Comparison of ENCODE assay signal across 9 cellular contexts in genomic region chr19:18388328-18389094, GRCh38. TPM values are rescaled to one million over a fixed set of nuclear protein-coding genes. Genes with fewer than 3 reads are reported as not detected.
A peak's percentile ranks its signal among the peaks of the same experiment; 100 is the strongest.
DNase-seq lines count a peak whose midpoint lies in the region; ATAC-seq, FAIRE-seq and TF ChIP-seq lines count a peak whose summit lies in the region.
"Had no signal": no experiment of that assay in that cellular context is flagged by ENCODE, and none has a peak within 500 bp of the region (broad histone marks: within the 10 kb centered on the region; RNA-seq: fewer than 3 reads in every experiment).

No MANE protein-coding gene starts in this region.

- no peak overlapping the region for H3K9ac ChIP-seq in PC-3 (ENCODE audit: low read length)
- peak overlapping the region; percentile 80 for H3K9ac ChIP-seq in neuronal stem cell (ENCODE audit: low read depth, low read length, poor library complexity)

- no peaks in the 10 kb centered on the region for H3F3A ChIP-seq in PC-3 (ENCODE audit: low read length, unreplicated experiment)

- peaks cover 2% of the 10 kb centered on the region for H3K79me1 ChIP-seq in neuronal stem cell (ENCODE audit: low read depth, low read length)

- POLR2A ChIA-PET in CD4-positive, alpha-beta T cell (lab: Charles Lee): interaction anchor here (0.9 to 2.4 kb wide), 6 partner anchors 26 to 113 kb away, joined by 3 to 13 read pairs (median 6); partner anchors contain the start of genes JUND and SSBP4
- POLR2A ChIA-PET in PC-3 (lab: Charles Lee; ENCODE audit: unreplicated experiment): interaction anchor here (0.6 kb wide), 1 partner anchor 8 kb away, joined by 4 read pairs; no protein-coding TSS in a partner anchor

- TF ChIP-seq CTCF in CD4-positive, alpha-beta T cell (IDR thresholded peaks at IDR 0.05): peak; percentile 100
- TF ChIP-seq CTCF in PC-3 (conservative IDR thresholded peaks at IDR 0.05; ENCODE audit: low read depth, low read length) (peak; percentile 92), foreskin fibroblast (IDR thresholded peaks at IDR 0.05; ENCODE audit: low read depth, low read length) (peak; percentile 94)

- BruUV-seq in PC-3 (replicated peaks; lab: Mats Ljungman, UMichigan): no TSS peak

- H4K20me1 ChIP-seq in PC-3 (ENCODE audit: low read length): no peaks in the 10 kb centered on the region

- H3K9me3 Mint-ChIP-seq in CD4-positive, alpha-beta T cell: no peaks in the 10 kb centered on the region
- H3K9me3 Mint-ChIP-seq in activated T-helper 1 cell treated with anti-CD3 and anti-CD28 coated beads, Interleukin-12 subunit alpha, Interleukin-12 subunit beta, Interleukin-2, Interleukin-4 antibody, amounts not matched to agents 30 ng/mL and 10 ng/mL and 1 ng/mL, durations not matched to agents 14 hours and 24 hours and 36 hours: no peaks in the 10 kb centered on the region

- peak; percentile 51 to 85 (median 68) for DNase-seq in CD4-positive, alpha-beta T cell
- peak; percentile 86 for DNase-seq in HTR-8/SVneo (ENCODE audit: insufficient read length, low spot score)
- peak; percentile 83 for DNase-seq in PC-3
- peak; percentile 77 for DNase-seq in activated T-helper 1 cell treated with anti-CD3 and anti-CD28 coated beads, Interleukin-12 subunit alpha, Interleukin-12 subunit beta, Interleukin-2, Interleukin-4 antibody, amounts not matched to agents 30 ng/mL and 10 ng/mL and 1 ng/mL, durations not matched to agents 14 hours and 24 hours and 36 hours (ENCODE audit: low spot score)
- DNase-seq in foreskin fibroblast: peak; percentile 48 to 83
- DNase-seq in neuronal stem cell (ENCODE audit: low spot score): peak; percentile 76
- DNase-seq in substantia nigra (lab: John Stamatoyannopoulos, UW): peak in 43 of 49 donors; percentile 19 to 88 (median 57)

- H3K14ac ChIP-seq in neuronal stem cell (ENCODE audit: low read length): no peak overlapping the region

- H3K18ac ChIP-seq in neuronal stem cell (ENCODE audit: low read length): peak overlapping the region; percentile 96

- H2BK120ac ChIP-seq in neuronal stem cell (ENCODE audit: low read depth, low read length): no peak overlapping the region

- CTCF ChIA-PET in CD4-positive, alpha-beta T cell (lab: Charles Lee): interaction anchor here (0.6 to 4.0 kb wide), 30 partner anchors 9 to 922 kb away, joined by 3 to 53 read pairs (median 3); partner anchors contain the start of genes LRRC25, MPV17L2 and SSBP4
- CTCF ChIA-PET in PC-3 (lab: Charles Lee): interaction anchor here (0.5 to 0.6 kb wide), 5 partner anchors 24 to 903 kb away, joined by 3 to 5 read pairs (median 4); no protein-coding TSS in a partner anchor

- H3K9me2 ChIP-seq in PC-3 (replicated peaks; ENCODE audit: low read length): no peaks in the 10 kb centered on the region

- H3K36me3 ChIP-seq in PC-3 (ENCODE audit: low read depth, low read length) (no peaks in the 10 kb centered on the region), neuronal stem cell (replicated peaks in 1 of 2; ENCODE audit: control insufficient read depth in 2 of 2, insufficient read depth in 2 of 2, low read length in 2 of 2) (peaks cover 0 to 6% of the 10 kb centered on the region in 2 donors)

- H3K27ac ChIP-seq in CD4-positive, alpha-beta T cell (ENCODE audit: low read depth, low read length): no peak overlapping the region
- no peak overlapping the region for H3K27ac ChIP-seq in PC-3 (ENCODE audit: low read length)
- H3K27ac ChIP-seq in neuronal stem cell (replicated peaks; ENCODE audit: low read length): no peak overlapping the region
- no peak overlapping the region for H3K27ac ChIP-seq in substantia nigra (ENCODE audit: low read depth, low read length, poor library complexity, severe bottlenecking)

- peak overlapping the region; percentile 93 for H2BK15ac ChIP-seq in neuronal stem cell (ENCODE audit: low read length)

- WGBS in neuronal stem cell (ENCODE audit: extremely low coverage in 2 of 2, insufficient read length in 2 of 2, insufficient replicate concordance in 1 of 2), 2 donors: no CpG with 5 or more reads among the region's 74 CpGs

- no peak overlapping the region for H4K8ac ChIP-seq in neuronal stem cell (ENCODE audit: low read depth, low read length)

- peak overlapping the region; percentile 86 for H3K23ac ChIP-seq in neuronal stem cell (ENCODE audit: low read depth, low read length, poor library complexity)

- H3K79me2 ChIP-seq in PC-3 (ENCODE audit: low read length): no peaks in the 10 kb centered on the region; the same call in 1 of the 2 replicates

- peaks cover 65% of the 10 kb centered on the region for H3K27me3 Mint-ChIP-seq in CD4-positive, alpha-beta T cell
- H3K27me3 Mint-ChIP-seq in activated T-helper 1 cell treated with anti-CD3 and anti-CD28 coated beads, Interleukin-12 subunit alpha, Interleukin-12 subunit beta, Interleukin-2, Interleukin-4 antibody, amounts not matched to agents 30 ng/mL and 10 ng/mL and 1 ng/mL, durations not matched to agents 14 hours and 24 hours and 36 hours (ENCODE audit: insufficient read depth): peaks cover 57% of the 10 kb centered on the region

- ATAC-seq in CD4-positive, alpha-beta T cell (ENCODE audit: poor library complexity): peak; percentile 85
- ATAC-seq in GM19328 (IDR thresholded peaks at IDR 0.05; ENCODE audit: unreplicated experiment) (peak; percentile 67), PC-3 (peak; percentile 45)

- H3K27me3 ChIP-seq in CD4-positive, alpha-beta T cell (ENCODE audit: control insufficient read depth, insufficient read depth, low read length): peaks cover 43% of the 10 kb centered on the region
- H3K27me3 ChIP-seq in PC-3 (ENCODE audit: low read length) (no peaks in the 10 kb centered on the region), neuronal stem cell (ENCODE audit: control insufficient read depth in 3 of 3, insufficient read depth in 3 of 3, low read depth in 1 of 3, low read length in 3 of 3) (peaks cover 0 to 36% (median 0%) of the 10 kb centered on the region in 3 experiments)

- H3K27ac Mint-ChIP-seq in CD4-positive, alpha-beta T cell: no peak overlapping the region
- H3K27ac Mint-ChIP-seq in activated T-helper 1 cell treated with anti-CD3 and anti-CD28 coated beads, Interleukin-12 subunit alpha, Interleukin-12 subunit beta, Interleukin-2, Interleukin-4 antibody, amounts not matched to agents 30 ng/mL and 10 ng/mL and 1 ng/mL, durations not matched to agents 14 hours and 24 hours and 36 hours: no peak overlapping the region

- peak overlapping the region; percentile 86 for H2BK12ac ChIP-seq in neuronal stem cell (ENCODE audit: low read length)

- peak overlapping the region; percentile 72 for H3K4me3 Mint-ChIP-seq in CD4-positive, alpha-beta T cell
- peak overlapping the region; percentile 61 for H3K4me3 Mint-ChIP-seq in activated T-helper 1 cell treated with anti-CD3 and anti-CD28 coated beads, Interleukin-12 subunit alpha, Interleukin-12 subunit beta, Interleukin-2, Interleukin-4 antibody, amounts not matched to agents 30 ng/mL and 10 ng/mL and 1 ng/mL, durations not matched to agents 14 hours and 24 hours and 36 hours

- peak overlapping the region; percentile 61 for H3K4me3 ChIP-seq in PC-3 (ENCODE audit: low read length)
- peak overlapping the region; percentile 65 to 75 for H3K4me3 ChIP-seq in foreskin fibroblast (ENCODE audit: low read depth in 1 of 2, low read length in 2 of 2)
- H3K4me3 ChIP-seq in neuronal stem cell (ENCODE audit: low read length in 2 of 2): peak overlapping the region; percentile 18 to 56

- peaks cover 6% of the 10 kb centered on the region for H3K4me1 ChIP-seq in PC-3 (ENCODE audit: insufficient read depth, low read length)
- H3K4me1 ChIP-seq in neuronal stem cell (ENCODE audit: control insufficient read depth in 2 of 2, insufficient read depth in 1 of 2, low read depth in 1 of 2, low read length in 2 of 2): peaks cover 12 to 13% of the 10 kb centered on the region in 2 donors

- FAIRE-seq in HTR-8/SVneo (lab: Jason Lieb, UNC): peak; percentile 89
- FAIRE-seq: TTC549 had no signal

- H3K4me1 Mint-ChIP-seq in CD4-positive, alpha-beta T cell (ENCODE audit: low read depth): peaks cover 12% of the 10 kb centered on the region
- H3K4me1 Mint-ChIP-seq in activated T-helper 1 cell treated with anti-CD3 and anti-CD28 coated beads, Interleukin-12 subunit alpha, Interleukin-12 subunit beta, Interleukin-2, Interleukin-4 antibody, amounts not matched to agents 30 ng/mL and 10 ng/mL and 1 ng/mL, durations not matched to agents 14 hours and 24 hours and 36 hours (ENCODE audit: low read depth): peaks cover 5% of the 10 kb centered on the region

- no peak overlapping the region for H3K4ac ChIP-seq in neuronal stem cell (ENCODE audit: low read length)

- peak overlapping the region; percentile 32 for H2AK5ac ChIP-seq in neuronal stem cell (ENCODE audit: low read depth, low read length)

- H3K4me2 ChIP-seq in PC-3 (ENCODE audit: low read length) (peak overlapping the region; percentile 81), neuronal stem cell (ENCODE audit: insufficient read depth, low read length, poor library complexity, severe bottlenecking) (peak overlapping the region; percentile 79)

- H3K9me3 ChIP-seq in CD4-positive, alpha-beta T cell (ENCODE audit: control insufficient read depth, low read length): no peaks in the 10 kb centered on the region
- no peaks in the 10 kb centered on the region for H3K9me3 ChIP-seq in PC-3 (ENCODE audit: low read length)
- peaks cover 0 to 4% of the 10 kb centered on the region in 2 donors for H3K9me3 ChIP-seq in neuronal stem cell (replicated peaks in 1 of 2; ENCODE audit: control insufficient read depth in 2 of 2, insufficient read depth in 1 of 2, low read depth in 1 of 2, low read length in 2 of 2)

- no peaks in the 10 kb centered on the region for H3K36me3 Mint-ChIP-seq in CD4-positive, alpha-beta T cell (ENCODE audit: low read depth)
- no peaks in the 10 kb centered on the region for H3K36me3 Mint-ChIP-seq in activated T-helper 1 cell treated with anti-CD3 and anti-CD28 coated beads, Interleukin-12 subunit alpha, Interleukin-12 subunit beta, Interleukin-2, Interleukin-4 antibody, amounts not matched to agents 30 ng/mL and 10 ng/mL and 1 ng/mL, durations not matched to agents 14 hours and 24 hours and 36 hours (ENCODE audit: low read depth)

- peak overlapping the region; percentile 74 for H2AFZ ChIP-seq in PC-3 (ENCODE audit: low read length)
- H2AFZ ChIP-seq in neuronal stem cell (ENCODE audit: low read length): peak overlapping the region; percentile 79

- no peak overlapping the region for H4K91ac ChIP-seq in neuronal stem cell (ENCODE audit: low read depth, low read length, poor library complexity)

- intact Hi-C loops in CD4-positive, alpha-beta T cell (cut with DNase I, micrococcal nuclease): loop anchor here (1.0 kb wide), 1 partner anchor 22 kb away; no protein-coding TSS in a partner anchor
- intact Hi-C loops in PC-3 (cut with micrococcal nuclease): loop anchor here (1.0 kb wide), 1 partner anchor 22 kb away; no protein-coding TSS in a partner anchor
- intact Hi-C loops in activated T-helper 1 cell treated with anti-CD3 and anti-CD28 coated beads, Interleukin-12 subunit alpha, Interleukin-12 subunit beta, Interleukin-2, Interleukin-4 antibody, amounts not matched to agents 30 ng/mL and 10 ng/mL and 1 ng/mL, durations not matched to agents 14 hours and 24 hours and 36 hours (cut with micrococcal nuclease): loop anchor here (1.0 to 5.0 kb wide), 3 partner anchors 9 to 186 kb away; partner anchors contain the start of genes LRRC25 and RAB3A

- no peak overlapping the region for H2BK5ac ChIP-seq in neuronal stem cell (ENCODE audit: low read length)

RNA-seq across cellular contexts. Expression of gene GDF15, which starts 2.6 kb away (rescaled TPM):
- total RNA-seq in CD4-positive, alpha-beta T cell: not detected
- 84.3 and 105 TPM in 2 replicates for total RNA-seq in PC-3 (2014; rRNA removed)
- not detected in 2 replicates for total RNA-seq in activated T-helper 1 cell treated with anti-CD3 and anti-CD28 coated beads, Interleukin-12 subunit alpha, Interleukin-12 subunit beta, Interleukin-2, Interleukin-4 antibody, amounts not matched to agents 30 ng/mL and 10 ng/mL and 1 ng/mL, durations not matched to agents 14 hours and 24 hours and 36 hours
- 5.3 TPM for polyA plus RNA-seq in neuronal stem cell (2013, experiment 1 of 2)
- 5.1 TPM for polyA plus RNA-seq in neuronal stem cell (2013, experiment 2 of 2)

RNA-seq across cellular contexts. Expression of gene LRRC25, which starts 8.9 kb away (rescaled TPM):
- under 1 TPM; 0.82 to 0.92 TPM for total RNA-seq in CD4-positive, alpha-beta T cell
- not detected in 2 replicates for total RNA-seq in PC-3 (2014; rRNA removed)
- total RNA-seq in activated T-helper 1 cell treated with anti-CD3 and anti-CD28 coated beads, Interleukin-12 subunit alpha, Interleukin-12 subunit beta, Interleukin-2, Interleukin-4 antibody, amounts not matched to agents 30 ng/mL and 10 ng/mL and 1 ng/mL, durations not matched to agents 14 hours and 24 hours and 36 hours: not detected in 2 replicates
- polyA plus RNA-seq in neuronal stem cell (2013, experiment 1 of 2): 0.18 TPM
- 0.10 TPM for polyA plus RNA-seq in neuronal stem cell (2013, experiment 2 of 2)

RNA-seq across cellular contexts. Expression of gene SSBP4, which starts 30.7 kb away (rescaled TPM):
- total RNA-seq in CD4-positive, alpha-beta T cell: 10 to 100 TPM; 44.0 to 50.9 TPM
- 97.5 and 99.9 TPM in 2 replicates for total RNA-seq in PC-3 (2014; rRNA removed)
- 135 and 141 TPM in 2 replicates for total RNA-seq in activated T-helper 1 cell treated with anti-CD3 and anti-CD28 coated beads, Interleukin-12 subunit alpha, Interleukin-12 subunit beta, Interleukin-2, Interleukin-4 antibody, amounts not matched to agents 30 ng/mL and 10 ng/mL and 1 ng/mL, durations not matched to agents 14 hours and 24 hours and 36 hours
- 66.8 TPM for polyA plus RNA-seq in neuronal stem cell (2013, experiment 1 of 2)
- 64.3 TPM for polyA plus RNA-seq in neuronal stem cell (2013, experiment 2 of 2)

RNA-seq across cellular contexts. Expression of gene PGPEP1, which starts 48.1 kb away (rescaled TPM):
- total RNA-seq in CD4-positive, alpha-beta T cell: 10 to 100 TPM; 24.4 to 25.9 TPM
- 9.6 and 11.4 TPM in 2 replicates for total RNA-seq in PC-3 (2014; rRNA removed)
- total RNA-seq in activated T-helper 1 cell treated with anti-CD3 and anti-CD28 coated beads, Interleukin-12 subunit alpha, Interleukin-12 subunit beta, Interleukin-2, Interleukin-4 antibody, amounts not matched to agents 30 ng/mL and 10 ng/mL and 1 ng/mL, durations not matched to agents 14 hours and 24 hours and 36 hours: 17.9 and 21.5 TPM in 2 replicates
- 10.5 TPM for polyA plus RNA-seq in neuronal stem cell (2013, experiment 1 of 2)
- 10.8 TPM for polyA plus RNA-seq in neuronal stem cell (2013, experiment 2 of 2)

RNA-seq across cellular contexts. Expression of gene ISYNA1, which starts 49.4 kb away (rescaled TPM):
- 10 to 100 TPM; 34.1 to 41.3 TPM for total RNA-seq in CD4-positive, alpha-beta T cell
- 19.4 TPM in 2 replicates for total RNA-seq in PC-3 (2014; rRNA removed)
- total RNA-seq in activated T-helper 1 cell treated with anti-CD3 and anti-CD28 coated beads, Interleukin-12 subunit alpha, Interleukin-12 subunit beta, Interleukin-2, Interleukin-4 antibody, amounts not matched to agents 30 ng/mL and 10 ng/mL and 1 ng/mL, durations not matched to agents 14 hours and 24 hours and 36 hours: 9.0 and 10.7 TPM in 2 replicates
- 318 TPM for polyA plus RNA-seq in neuronal stem cell (2013, experiment 1 of 2)
- polyA plus RNA-seq in neuronal stem cell (2013, experiment 2 of 2): 304 TPM

Comparison
In these comparisons a context has a peak if more than half of its experiments do, and no peak if none do; other contexts are left out.
1. RNA of gene GDF15, which starts 2.6 kb away (total RNA-seq): 84.3 to 105 TPM in PC-3; not detected in CD4-positive, alpha-beta T cell and not detected in activated T-helper 1 cell treated with anti-CD3 and anti-CD28 coated beads, Interleukin-12 subunit alpha, Interleukin-12 subunit beta, Interleukin-2, Interleukin-4 antibody, amounts not matched to agents 30 ng/mL and 10 ng/mL and 1 ng/mL, durations not matched to agents 14 hours and 24 hours and 36 hours; every median in the first group is over 10 times any median in the second.
2. Peak in every context shown above with its lines, with median percentiles within 50 percentile points of each other: ATAC-seq, DNase-seq, CTCF ChIP-seq and H3K4me3 ChIP-seq.